29 cellular contexts compared by ENCODE assay signal in genomic region chr14:88255798-88256197, GRCh38.
"Had no signal": no experiment of that assay in that cellular context is flagged by ENCODE, and none has a peak within 500 bp of the region (broad histone marks: within the 10 kb centered on the region; RNA-seq: fewer than 3 reads in every experiment).

No MANE protein-coding gene starts in this region.

- DNase-seq: activated CD4-positive, alpha-beta T cell treated with anti-CD3 and anti-CD28 coated beads for 36 hours; activated CD4-positive, alpha-beta T cell treated with anti-CD3 and anti-CD28 coated beads, Interleukin-2, amount 10 ng/mL, durations not matched to agents 7 days and 5 days; activated CD4-positive, alpha-beta T cell treated with anti-CD3 and anti-CD28 coated beads, Interleukin-2, amount 50 U/mL, for 48 hours; activated CD8-positive, alpha-beta T cell treated with anti-CD3 and anti-CD28 coated beads, Interleukin-2, amount 10 ng/mL, durations not matched to agents 7 days and 5 days; activated gamma-delta T cell; activated naive CD4-positive, alpha-beta T cell treated with Interleukin-2 at 50 U/mL for 16 hours; activated naive CD8-positive, alpha-beta T cell treated with anti-CD3 and anti-CD28 coated beads, Interleukin-2, amount 10 ng/mL, durations not matched to agents 7 days and 5 days; activated T-cell treated with anti-CD3 and anti-CD28 coated beads, Interleukin-2, amount 50 U/mL, for 24 hours; amygdala; body of pancreas; caudate nucleus; cerebellar nuclear complex; Kasumi-1; KBM-7; MG63; NCI-H1048; NCI-H1105 treated with DMSO at 0.1 percent for 48 hours; NCI-H146; NCI-H1930; NCI-H2081 treated with DMSO at 0.1 percent for 48 hours; NCI-H2171; NCI-H524; SHP77; SJCRH30 had no signal

- ATAC-seq: activated CD4-positive, alpha-beta T cell treated with anti-CD3 and anti-CD28 coated beads for 36 hours; activated CD4-positive, CD25-positive, alpha-beta regulatory T cell treated with anti-CD3 and anti-CD28 coated beads, Interleukin-2, amount 50 U/mL, for 24 hours; activated CD8-positive, alpha-beta T cell treated with anti-CD3 and anti-CD28 coated beads, Interleukin-2, amount 10 ng/mL, durations not matched to agents 7 days and 5 days; body of pancreas; Panc1; WTC11 had no signal

- H3K27ac ChIP-seq: body of pancreas, breast epithelium, SJCRH30, SK-N-MC had no signal
